In the genomic region with DNA sequence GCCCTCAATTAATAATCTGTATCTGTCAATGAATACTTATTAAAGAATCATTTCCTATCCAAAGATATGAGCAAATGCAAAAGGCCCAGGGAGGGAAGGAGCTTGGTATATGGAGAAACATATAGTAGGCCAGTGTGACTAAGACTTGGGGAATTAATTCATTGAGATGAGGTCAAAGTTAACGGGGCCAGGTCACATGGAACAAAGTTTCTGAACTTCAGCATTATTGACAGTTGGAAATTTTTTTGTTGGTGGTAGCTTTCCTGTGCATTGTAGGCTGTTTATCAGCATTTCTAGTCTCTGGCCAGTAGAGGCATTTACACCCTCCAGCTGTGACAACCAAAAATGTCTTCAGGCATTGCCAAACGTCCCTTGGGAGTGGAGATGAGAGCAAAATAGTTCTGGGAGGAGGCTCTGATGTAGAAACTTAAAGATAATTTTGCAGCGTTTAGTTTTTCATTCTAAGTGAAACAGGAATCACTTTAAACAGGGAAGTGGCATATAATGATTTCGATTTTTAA, we compare ENCODE assay signal across 13 cellular contexts.
A peak's percentile ranks its signal among the peaks of the same experiment; 100 is the strongest.
DNase-seq lines count a peak whose midpoint lies in the region; ATAC-seq, FAIRE-seq and TF ChIP-seq lines count a peak whose summit lies in the region.
"Had no signal": no experiment of that assay in that cellular context is flagged by ENCODE, and none has a peak within 500 bp of the region (broad histone marks: within the 10 kb centered on the region; RNA-seq: fewer than 3 reads in every experiment).

No MANE protein-coding gene starts in this region.

- TF ChIP-seq CTCF in GM12878 (IDR thresholded peaks at IDR 0.05 in 2 of 3, conservative IDR thresholded peaks at IDR 0.05 in 1 of 3; ENCODE audit: control insufficient read depth in 2 of 3, extremely low read depth in 1 of 3, insufficient read depth in 1 of 3, low read depth in 3 of 3, low read length in 3 of 3) (0 out of 6 replicates have a peak, but pooled peaks of 2 of the 3 experiments have one; percentile 3 to 5), osteocyte (IDR thresholded peaks at IDR 0.05) (peak; percentile 21), esophagus muscularis mucosa (IDR thresholded peaks at IDR 0.05) (no peak), tibial nerve (IDR thresholded peaks at IDR 0.05) (no peak)

- H3K4me2 ChIP-seq in GM12878 (ENCODE audit: control insufficient read depth, insufficient read depth), result no peak overlapping the region

- 12% methylated on average over 4 of the region's 4 CpGs for WGBS in GM12878 (ENCODE audit: insufficient coverage, insufficient replicate concordance, low lambda C conversion rate, missing lambda C conversion rate)
- 69% methylated on average over 4 of the region's 4 CpGs for WGBS in esophagus muscularis mucosa
- WGBS in tibial nerve, 2 donors, result 50% methylated on average over 4 of the region's 4 CpGs

- no peak for DNase-seq in GM12878 (ENCODE audit: low read depth, low spot score)
- DNase-seq in osteocyte (ENCODE audit: extremely low spot score, unreplicated experiment), result no peak
- no peak for DNase-seq in occipital lobe (lab: John Stamatoyannopoulos, UW)
- no peak for DNase-seq in esophagus muscularis mucosa (ENCODE audit: extremely low spot score)
- DNase-seq in tibial nerve (ENCODE audit: low spot score in 2 of 2), result no peak
- DNase-seq in activated CD4-positive, alpha-beta T cell treated with anti-CD3 and anti-CD28 coated beads, Interleukin-2, amount 10 ng/mL, durations not matched to agents 7 days and 5 days, result no peak
- DNase-seq: activated CD8-positive, alpha-beta memory T cell treated with anti-CD3 and anti-CD28 coated beads, Interleukin-2, amount 50 U/mL, for 48 hours; immature natural killer cell; naive thymus-derived CD4-positive, alpha-beta T cell; NCI-H146 had no signal

- CTCF ChIA-PET in GM12878 (lab: Yijun Ruan, JAX), result no interaction called here
- CTCF ChIA-PET in activated CD4-positive, alpha-beta T cell treated with anti-CD3 and anti-CD28 coated beads, Interleukin-2, amount 10 ng/mL, durations not matched to agents 7 days and 5 days (lab: Charles Lee), result no interaction called here

- H3K36me3 ChIP-seq in GM12878 (ENCODE audit: control insufficient read depth in 2 of 2, insufficient read depth in 2 of 2, low read length in 1 of 2) (no peaks in the 10 kb centered on the region), esophagus muscularis mucosa (no peaks in the 10 kb centered on the region), tibial nerve (no peaks in the 10 kb centered on the region)
- H3K36me3 ChIP-seq: HAP-1 had no signal

- TF ChIP-seq POLR2A in GM12878 (IDR thresholded peaks at IDR 0.05; ENCODE audit: low read depth, low read length) (no peak), esophagus muscularis mucosa (IDR thresholded peaks at IDR 0.05; ENCODE audit: low read depth) (no peak), tibial nerve (IDR thresholded peaks at IDR 0.05) (no peak)

- ATAC-seq in GM18909 (IDR thresholded peaks at IDR 0.05; ENCODE audit: poor library complexity, unreplicated experiment) (peak; percentile 69), HG03354 (IDR thresholded peaks at IDR 0.05; ENCODE audit: poor library complexity, severe bottlenecking, unreplicated experiment) (peak; percentile 82), GM12878 (peak; percentile 36; the same call in 1 of the 3 replicates)
- ATAC-seq: naive thymus-derived CD4-positive, alpha-beta T cell had no signal

- no peak overlapping the region for H3K4me3 ChIP-seq in GM12878
- no peak overlapping the region for H3K4me3 ChIP-seq in esophagus muscularis mucosa
- no peak overlapping the region for H3K4me3 ChIP-seq in tibial nerve
- H3K4me3 ChIP-seq: HAP-1 had no signal

- TF ChIP-seq RAD21 in GM12878 (IDR thresholded peaks at IDR 0.05; ENCODE audit: insufficient read depth, low read depth, low read length), result no peak

- H3K4me1 ChIP-seq in GM12878 (ENCODE audit: control insufficient read depth, insufficient read depth, low read length) (no peaks in the 10 kb centered on the region), esophagus muscularis mucosa (no peaks in the 10 kb centered on the region), tibial nerve (peaks cover 0 to 34% (median 8%) of the 10 kb centered on the region in 4 donors)
- H3K4me1 ChIP-seq: HAP-1 had no signal

- in situ Hi-C loops in GM12878 (cut with MboI), result no loop called here

- BruUV-seq in GM12878 (replicated peaks; lab: Mats Ljungman, UMichigan), result no TSS peak

- FAIRE-seq in GM12878 (lab: Jason Lieb, UNC), result no peak

- H3K9me3 ChIP-seq in GM12878 (replicated peaks; ENCODE audit: control insufficient read depth, insufficient read depth, low read length) (no peaks in the 10 kb centered on the region), esophagus muscularis mucosa (no peaks in the 10 kb centered on the region), tibial nerve (no peaks in the 10 kb centered on the region)
- H3K9me3 ChIP-seq: HAP-1 had no signal

- peaks cover 14% of the 10 kb centered on the region for H3K36me3 Mint-ChIP-seq in osteocyte (ENCODE audit: unreplicated experiment)
- H3K36me3 Mint-ChIP-seq in activated CD4-positive, alpha-beta T cell treated with anti-CD3 and anti-CD28 coated beads, Interleukin-2, amount 10 ng/mL, durations not matched to agents 7 days and 5 days (ENCODE audit: low read depth), result no peaks in the 10 kb centered on the region
- H3K36me3 Mint-ChIP-seq: naive thymus-derived CD4-positive, alpha-beta T cell had no signal

- TF ChIP-seq EP300 in GM12878 (IDR thresholded peaks at IDR 0.05; ENCODE audit: borderline replicate concordance in 1 of 2, control insufficient read depth in 1 of 2, low read depth in 2 of 2, low read length in 2 of 2), result no peak
- TF ChIP-seq EP300 in esophagus muscularis mucosa (IDR thresholded peaks at IDR 0.05), result no peak
- TF ChIP-seq EP300 in tibial nerve (IDR thresholded peaks at IDR 0.05), result no peak

- no peaks in the 10 kb centered on the region for H4K20me1 ChIP-seq in GM12878 (ENCODE audit: control insufficient read depth, insufficient read depth)

- no peak overlapping the region for H3K4me3 Mint-ChIP-seq in osteocyte (ENCODE audit: unreplicated experiment)
- no peak overlapping the region for H3K4me3 Mint-ChIP-seq in activated CD4-positive, alpha-beta T cell treated with anti-CD3 and anti-CD28 coated beads, Interleukin-2, amount 10 ng/mL, durations not matched to agents 7 days and 5 days
- H3K4me3 Mint-ChIP-seq: immature natural killer cell; naive thymus-derived CD4-positive, alpha-beta T cell had no signal

- SMC1A ChIA-PET in GM12878 (lab: Charles Lee; ENCODE audit: uncharacterized antibody, unreplicated experiment), result no interaction called here

- no peaks in the 10 kb centered on the region for H3K27me3 Mint-ChIP-seq in osteocyte (ENCODE audit: unreplicated experiment)
- H3K27me3 Mint-ChIP-seq in activated CD4-positive, alpha-beta T cell treated with anti-CD3 and anti-CD28 coated beads, Interleukin-2, amount 10 ng/mL, durations not matched to agents 7 days and 5 days, result no peaks in the 10 kb centered on the region

- H3K79me2 ChIP-seq in GM12878 (ENCODE audit: control insufficient read depth, insufficient read depth, low read length), result no peaks in the 10 kb centered on the region

- no peak overlapping the region for H3K9ac ChIP-seq in GM12878 (ENCODE audit: control insufficient read depth, insufficient read depth, low read length)

- intact Hi-C loops in GM12878 (cut with micrococcal nuclease; ENCODE audit: unreplicated experiment) (no loop called here), esophagus muscularis mucosa (cut with DNase I) (no loop called here)

- H3K4me1 Mint-ChIP-seq in osteocyte (ENCODE audit: unreplicated experiment), result peaks cover 60% of the 10 kb centered on the region
- no peaks in the 10 kb centered on the region for H3K4me1 Mint-ChIP-seq in activated CD4-positive, alpha-beta T cell treated with anti-CD3 and anti-CD28 coated beads, Interleukin-2, amount 10 ng/mL, durations not matched to agents 7 days and 5 days
- H3K4me1 Mint-ChIP-seq: naive thymus-derived CD4-positive, alpha-beta T cell had no signal

- H3K27me3 ChIP-seq in GM12878 (replicated peaks in 1 of 2; ENCODE audit: control insufficient read depth in 2 of 2, insufficient read depth in 2 of 2, low read length in 1 of 2), result no peaks in the 10 kb centered on the region
- no peaks in the 10 kb centered on the region for H3K27me3 ChIP-seq in esophagus muscularis mucosa
- H3K27me3 ChIP-seq in tibial nerve, result no peaks in the 10 kb centered on the region

- H3K27ac ChIP-seq in GM12878 (ENCODE audit: control insufficient read depth, insufficient read depth) (no peak overlapping the region), esophagus muscularis mucosa (replicated peaks in 1 of 4) (no peak overlapping the region), tibial nerve (no peak overlapping the region)

- H3K9me3 Mint-ChIP-seq in osteocyte (ENCODE audit: unreplicated experiment), result no peaks in the 10 kb centered on the region
- no peaks in the 10 kb centered on the region for H3K9me3 Mint-ChIP-seq in activated CD4-positive, alpha-beta T cell treated with anti-CD3 and anti-CD28 coated beads, Interleukin-2, amount 10 ng/mL, durations not matched to agents 7 days and 5 days
- H3K9me3 Mint-ChIP-seq: immature natural killer cell had no signal

- H2AFZ ChIP-seq in GM12878 (ENCODE audit: control insufficient read depth, low read depth, low read length), result no peak overlapping the region

- POLR2A ChIA-PET in GM12878 (lab: Charles Lee), result no interaction called here
- POLR2A ChIA-PET in activated CD4-positive, alpha-beta T cell treated with anti-CD3 and anti-CD28 coated beads, Interleukin-2, amount 10 ng/mL, durations not matched to agents 7 days and 5 days (lab: Charles Lee), result no interaction called here

- H3K27ac Mint-ChIP-seq in osteocyte (ENCODE audit: unreplicated experiment), result peak overlapping the region; percentile 2
- no peak overlapping the region for H3K27ac Mint-ChIP-seq in activated CD4-positive, alpha-beta T cell treated with anti-CD3 and anti-CD28 coated beads, Interleukin-2, amount 10 ng/mL, durations not matched to agents 7 days and 5 days
- H3K27ac Mint-ChIP-seq: naive thymus-derived CD4-positive, alpha-beta T cell had no signal

- RAD21 ChIA-PET in GM12878 (lab: Charles Lee; ENCODE audit: unreplicated experiment), result no interaction called here

TF ChIP-seq in GM12878, 131 proteins besides CTCF, POLR2A, EP300 and RAD21 (continues in another document):
- TF ChIP-seq PML (IDR thresholded peaks at IDR 0.05; ENCODE audit: low read length), result no peak
- no peak for TF ChIP-seq CBFB (IDR thresholded peaks at IDR 0.05; ENCODE audit: low read depth)
- no peak for TF ChIP-seq KDM1A (IDR thresholded peaks at IDR 0.05; ENCODE audit: borderline replicate concordance)
- no peak for TF ChIP-seq ETV6 (conservative IDR thresholded peaks at IDR 0.05 in 1 of 2, IDR thresholded peaks at IDR 0.05 in 1 of 2; ENCODE audit: borderline replicate concordance in 1 of 2, low read depth in 1 of 2)
- no peak for TF ChIP-seq BMI1 (IDR thresholded peaks at IDR 0.05; ENCODE audit: borderline replicate concordance)
- TF ChIP-seq MAX (IDR thresholded peaks at IDR 0.05; ENCODE audit: low read depth, low read length), result no peak
- no peak for TF ChIP-seq TBL1XR1 (IDR thresholded peaks at IDR 0.05; ENCODE audit: low read depth, low read length)
- no peak for TF ChIP-seq FOXM1 (IDR thresholded peaks at IDR 0.05; ENCODE audit: low read depth, low read length)

Comparison
In these comparisons a context has a peak if more than half of its experiments do, and no peak if none do; other contexts are left out.
1. CTCF ChIP-seq: peak in GM12878 (2 of 3) and osteocyte (single experiment); none in esophagus muscularis mucosa (0 of 3) and tibial nerve (0 of 5).
2. Peak in every context shown above with its lines, with median percentiles within 50 percentile points of each other: ATAC-seq.